ENCODE assay signal across 16 cellular contexts in genomic region chr7:17722798-17723197, GRCh38.
A peak's percentile ranks its signal among the peaks of the same experiment; 100 is the strongest.
DNase-seq lines count a peak whose midpoint lies in the region; ATAC-seq, FAIRE-seq and TF ChIP-seq lines count a peak whose summit lies in the region.
"Had no signal": no experiment of that assay in that cellular context is flagged by ENCODE, and none has a peak within 500 bp of the region (broad histone marks: within the 10 kb centered on the region; RNA-seq: fewer than 3 reads in every experiment).

No MANE protein-coding gene starts in this region.

- H3K9me3 ChIP-seq in HepG2 (ENCODE audit: low read length): no peaks in the 10 kb centered on the region
- no peaks in the 10 kb centered on the region for H3K9me3 ChIP-seq in right lobe of liver
- H3K9me3 ChIP-seq in upper lobe of right lung: no peaks in the 10 kb centered on the region
- H3K9me3 ChIP-seq: HAP-1 had no signal

- FAIRE-seq in HepG2 (lab: Jason Lieb, UNC): no peak
- FAIRE-seq: GM12891 had no signal

- TF ChIP-seq EP300 in HepG2 (IDR thresholded peaks at IDR 0.05; ENCODE audit: low read depth in 2 of 2, low read length in 2 of 2): no peak
- no peak for TF ChIP-seq EP300 in HepG2 (CRISPR knock-in tag; IDR thresholded peaks at IDR 0.05; ENCODE audit: borderline replicate concordance)

- DNase-seq in HepG2 (ENCODE audit: low spot score) (no peak), right lobe of liver (no peak), foreskin keratinocyte (no peak), mesothelial cell of epicardium (ENCODE audit: low spot score in 2 of 2, unreplicated experiment in 2 of 2) (no peak), upper lobe of right lung (no peak), MV-4-11 (lab: John Stamatoyannopoulos, UW) (no peak), cardiac septum (ENCODE audit: low spot score) (no peak), GM19238 (ENCODE audit: insufficient read length, low spot score) (no peak)
- DNase-seq: 8988T; C1 segment of cervical spinal cord; CD4-positive, alpha-beta memory T cell; DMS79; GOT3 had no signal

- POLR2A ChIA-PET in HepG2 (lab: Yijun Ruan, JAX): no interaction called here

- H2AFZ ChIP-seq in HepG2 (ENCODE audit: low read length): no peak overlapping the region

- 17% methylated on average over 2 of the region's 2 CpGs for WGBS in HepG2 (ENCODE audit: low lambda C conversion rate)
- WGBS in right lobe of liver (ENCODE audit: insufficient coverage, low coverage, low lambda C conversion rate, missing lambda C conversion rate): 33% methylated on average over 1 of the region's 2 CpGs

- no peaks in the 10 kb centered on the region for H3K79me2 ChIP-seq in HepG2 (ENCODE audit: insufficient read depth, low read length)

- in situ Hi-C loops in HepG2 (cut with HindIII; ENCODE audit: extremely low pct_ligation_motif_present, low pct_unique_long_range_greater_than_20kb): no loop called here

- H4K20me1 ChIP-seq in HepG2 (ENCODE audit: insufficient read depth, low read length): no peaks in the 10 kb centered on the region

- ATAC-seq in HepG2 (no peak), right lobe of liver (no peak), foreskin keratinocyte (peak; percentile 20), upper lobe of right lung (peak; percentile 68)

- H3K36me3 Mint-ChIP-seq in mesothelial cell of epicardium: no peaks in the 10 kb centered on the region
- H3K36me3 Mint-ChIP-seq: CD4-positive, alpha-beta memory T cell had no signal

- H3K27ac ChIP-seq in HepG2 (ENCODE audit: extremely low read length, insufficient read depth, low read length): no peak overlapping the region
- no peak overlapping the region for H3K27ac ChIP-seq in right lobe of liver
- H3K27ac ChIP-seq in foreskin keratinocyte: no peak overlapping the region
- H3K27ac ChIP-seq in upper lobe of right lung: no peak overlapping the region

- no peak for TF ChIP-seq POLR2A in HepG2 (IDR thresholded peaks at IDR 0.05; ENCODE audit: insufficient read depth in 1 of 2, low read depth in 2 of 2, low read length in 2 of 2)
- no peak for TF ChIP-seq POLR2A in right lobe of liver (IDR thresholded peaks at IDR 0.05)

- H3K4me3 ChIP-seq in HepG2 (replicated peaks in 1 of 3; ENCODE audit: insufficient read depth in 1 of 3, low read depth in 2 of 3, low read length in 3 of 3) (no peak overlapping the region), right lobe of liver (no peak overlapping the region), upper lobe of right lung (no peak overlapping the region)
- H3K4me3 ChIP-seq: HAP-1 had no signal

- BruUV-seq in HepG2 (replicated peaks; lab: Mats Ljungman, UMichigan): no TSS peak

- H3K27me3 Mint-ChIP-seq in mesothelial cell of epicardium (ENCODE audit: low read depth): no peaks in the 10 kb centered on the region

- peak overlapping the region; percentile 19 for H3K27ac Mint-ChIP-seq in mesothelial cell of epicardium
- H3K27ac Mint-ChIP-seq: B cell had no signal

- peaks cover 4% of the 10 kb centered on the region for H3K9me3 Mint-ChIP-seq in mesothelial cell of epicardium
- H3K9me3 Mint-ChIP-seq: CD4-positive, alpha-beta memory T cell had no signal

- no peak overlapping the region for H3K4me3 Mint-ChIP-seq in mesothelial cell of epicardium
- H3K4me3 Mint-ChIP-seq: B cell; CD4-positive, alpha-beta memory T cell had no signal

- peaks cover 11% of the 10 kb centered on the region for H3K4me1 Mint-ChIP-seq in mesothelial cell of epicardium
- H3K4me1 Mint-ChIP-seq: B cell; CD4-positive, alpha-beta memory T cell had no signal

- H3K4me1 ChIP-seq in HepG2 (ENCODE audit: insufficient read depth, low read length) (no peaks in the 10 kb centered on the region), right lobe of liver (no peaks in the 10 kb centered on the region), foreskin keratinocyte (peaks cover 7% of the 10 kb centered on the region), upper lobe of right lung (no peaks in the 10 kb centered on the region)

- H3K4me2 ChIP-seq in HepG2 (ENCODE audit: low read depth, low read length): 0 out of 2 replicates have a peak overlapping the region, but pooled peaks have one; percentile 7

- intact Hi-C loops in HepG2 (cut with micrococcal nuclease; ENCODE audit: unreplicated experiment): no loop called here
- intact Hi-C loops in right lobe of liver (cut with DNase I): no loop called here
- intact Hi-C loops in upper lobe of right lung (cut with DNase I): loop anchor here (5.0 kb wide), 1 partner anchor 115 kb away; no protein-coding TSS in a partner anchor
- intact Hi-C loops in cardiac septum (cut with DNase I): no loop called here

- no peak for TF ChIP-seq RAD21 in HepG2 (CRISPR knock-in tag; IDR thresholded peaks at IDR 0.05)

- CTCF ChIA-PET in HepG2 (lab: Yijun Ruan, JAX; ENCODE audit: low intra/inter-chr PET ratio, low total read pairs): no interaction called here

- H3K27me3 ChIP-seq in HepG2 (ENCODE audit: control insufficient read depth in 1 of 2, insufficient read depth in 2 of 2, low read length in 2 of 2) (no peaks in the 10 kb centered on the region), right lobe of liver (no peaks in the 10 kb centered on the region), foreskin keratinocyte (no peaks in the 10 kb centered on the region), upper lobe of right lung (no peaks in the 10 kb centered on the region)

- TF ChIP-seq CTCF in HepG2 (CRISPR knock-in tag; IDR thresholded peaks at IDR 0.05) (no peak), right lobe of liver (IDR thresholded peaks at IDR 0.05) (no peak), foreskin keratinocyte (conservative IDR thresholded peaks at IDR 0.05) (no peak), mesothelial cell of epicardium (IDR thresholded peaks at IDR 0.05; ENCODE audit: unreplicated experiment) (no peak), upper lobe of right lung (IDR thresholded peaks at IDR 0.05) (no peak)

- H3K9ac ChIP-seq in HepG2 (ENCODE audit: insufficient read depth, low read depth, low read length): no peak overlapping the region

- no peaks in the 10 kb centered on the region for H3K36me3 ChIP-seq in HepG2 (replicated peaks in 1 of 2; ENCODE audit: control insufficient read depth in 1 of 2, insufficient read depth in 2 of 2, low read length in 2 of 2)
- no peaks in the 10 kb centered on the region for H3K36me3 ChIP-seq in right lobe of liver
- H3K36me3 ChIP-seq in upper lobe of right lung: no peaks in the 10 kb centered on the region
- H3K36me3 ChIP-seq: HAP-1 had no signal

TF ChIP-seq in HepG2, 621 proteins besides CTCF, POLR2A, EP300 and RAD21:
- peak; percentile 56; the same call in 1 of the 2 replicates for TF ChIP-seq ZNF263 (CRISPR knock-in tag; IDR thresholded peaks at IDR 0.05)
- no peak for TF ChIP-seq CERS6 (CRISPR knock-in tag; IDR thresholded peaks at IDR 0.05)

Comparison
In these comparisons a context has a peak if more than half of its experiments do, and no peak if none do; other contexts are left out.
1. ATAC-seq: peak in foreskin keratinocyte (single experiment) and upper lobe of right lung (single experiment); none in HepG2 (single experiment) and right lobe of liver (0 of 4).